In genomic region chr17:16870253-16871245, GRCh38 we compare ENCODE assay signal across 22 cellular contexts.
A peak's percentile ranks its signal among the peaks of the same experiment; 100 is the strongest.
DNase-seq lines count a peak whose midpoint lies in the region; ATAC-seq and TF ChIP-seq lines count a peak whose summit lies in the region.
"Had no signal": no experiment of that assay in that cellular context is flagged by ENCODE, and none has a peak within 500 bp of the region (broad histone marks: within the 10 kb centered on the region; RNA-seq: fewer than 3 reads in every experiment).

No MANE protein-coding gene starts in this region.

- DNase-seq in activated naive CD4-positive, alpha-beta T cell treated with anti-CD3 and anti-CD28 coated beads, Interleukin-2, amount 50 U/mL, for 72 hours (ENCODE audit: low spot score in 2 of 2) = no peak
- no peak for DNase-seq in activated naive CD4-positive, alpha-beta T cell treated with anti-CD3 and anti-CD28 coated beads, Interleukin-2, amount 50 U/mL, for 16 hours
- DNase-seq in ecto neural progenitor cell (ENCODE audit: low spot score) (peak; percentile 47), neuronal stem cell (ENCODE audit: low spot score) (no peak), upper lobe of right lung (peak; percentile 48), GF-D8 (lab: John Stamatoyannopoulos, UW) (no peak)
- DNase-seq in activated naive CD8-positive, alpha-beta T cell treated with anti-CD3 and anti-CD28 coated beads for 36 hours = no peak
- no peak for DNase-seq in stimulated activated naive CD4-positive, alpha-beta T cell (lab: John Stamatoyannopoulos, UW)
- DNase-seq: Calu3, KBM-7, MV-4-11, NCI-H1694 treated with DMSO at 0.1 percent for 48 hours, NCI-H2107, NCI-H2227 treated with DMSO at 0.1 percent for 48 hours, NCI-H510A treated with DMSO at 0.1 percent for 48 hours, RPMI8226 had no signal

- no peak overlapping the region for H4K91ac ChIP-seq in neuronal stem cell (ENCODE audit: low read depth, low read length, poor library complexity)

- H2AK5ac ChIP-seq in neuronal stem cell (ENCODE audit: low read depth, low read length) = peak overlapping the region; percentile 56

- no peak overlapping the region for H3K4me3 ChIP-seq in neuronal stem cell (ENCODE audit: low read length in 2 of 2)
- H3K4me3 ChIP-seq in upper lobe of right lung = no peak overlapping the region
- H3K4me3 ChIP-seq: A549; BLaER1 treated with 17β-estradiol and CSF1 and Interleukin-3, amounts not matched to agents 10 nM and 100 nM; GM12878; GM23338 had no signal

- no peaks in the 10 kb centered on the region for H3K9me3 Mint-ChIP-seq in activated naive CD4-positive, alpha-beta T cell treated with anti-CD3 and anti-CD28 coated beads, Interleukin-2, amount 50 U/mL, for 72 hours
- H3K9me3 Mint-ChIP-seq in activated naive CD8-positive, alpha-beta T cell treated with anti-CD3 and anti-CD28 coated beads for 36 hours = no peaks in the 10 kb centered on the region
- H3K9me3 Mint-ChIP-seq: CD8-positive, alpha-beta T cell; GM23338 had no signal

- no peaks in the 10 kb centered on the region for H3K36me3 Mint-ChIP-seq in activated naive CD4-positive, alpha-beta T cell treated with anti-CD3 and anti-CD28 coated beads, Interleukin-2, amount 50 U/mL, for 72 hours
- H3K36me3 Mint-ChIP-seq in activated naive CD8-positive, alpha-beta T cell treated with anti-CD3 and anti-CD28 coated beads for 36 hours = no peaks in the 10 kb centered on the region
- H3K36me3 Mint-ChIP-seq: CD8-positive, alpha-beta T cell had no signal

- TF ChIP-seq CTCF in upper lobe of right lung (IDR thresholded peaks at IDR 0.05) = no peak

- no peak overlapping the region for H2AFZ ChIP-seq in neuronal stem cell (ENCODE audit: low read length)
- H2AFZ ChIP-seq: GM23338 had no signal

- peak overlapping the region; percentile 63 for H3K14ac ChIP-seq in neuronal stem cell (ENCODE audit: low read length)

- H2BK12ac ChIP-seq in neuronal stem cell (ENCODE audit: low read length) = no peak overlapping the region

- H2BK5ac ChIP-seq in neuronal stem cell (ENCODE audit: low read length) = no peak overlapping the region

- no peak overlapping the region for H2BK15ac ChIP-seq in neuronal stem cell (ENCODE audit: low read length)

- H3K4me3 Mint-ChIP-seq in activated naive CD8-positive, alpha-beta T cell treated with anti-CD3 and anti-CD28 coated beads for 36 hours = no peak overlapping the region
- H3K4me3 Mint-ChIP-seq: CD8-positive, alpha-beta T cell; GM23338 had no signal

- peaks cover 1% of the 10 kb centered on the region for H3K79me1 ChIP-seq in neuronal stem cell (ENCODE audit: low read depth, low read length)

- peak overlapping the region; percentile 23 to 26 for H3K27ac Mint-ChIP-seq in activated naive CD4-positive, alpha-beta T cell treated with anti-CD3 and anti-CD28 coated beads, Interleukin-2, amount 50 U/mL, for 72 hours
- H3K27ac Mint-ChIP-seq in activated naive CD8-positive, alpha-beta T cell treated with anti-CD3 and anti-CD28 coated beads for 36 hours = no peak overlapping the region
- H3K27ac Mint-ChIP-seq: CD8-positive, alpha-beta T cell; GM23338 had no signal

- no CpG with 5 or more reads among the region's 26 CpGs for WGBS in neuronal stem cell (ENCODE audit: extremely low coverage in 2 of 2, insufficient read length in 2 of 2, insufficient replicate concordance in 1 of 2), 2 donors

- H3K18ac ChIP-seq in neuronal stem cell (ENCODE audit: low read length) = peak overlapping the region; percentile 27

- no peaks in the 10 kb centered on the region for H3K36me3 ChIP-seq in neuronal stem cell (replicated peaks in 1 of 2; ENCODE audit: control insufficient read depth in 2 of 2, insufficient read depth in 2 of 2, low read length in 2 of 2)
- no peaks in the 10 kb centered on the region for H3K36me3 ChIP-seq in upper lobe of right lung
- H3K36me3 ChIP-seq: BLaER1 treated with 17β-estradiol and CSF1 and Interleukin-3, amounts not matched to agents 10 nM and 100 nM had no signal

- H3K4me1 Mint-ChIP-seq in activated naive CD8-positive, alpha-beta T cell treated with anti-CD3 and anti-CD28 coated beads for 36 hours = no peaks in the 10 kb centered on the region

- H3K27me3 Mint-ChIP-seq in activated naive CD8-positive, alpha-beta T cell treated with anti-CD3 and anti-CD28 coated beads for 36 hours = no peaks in the 10 kb centered on the region

- H3K4me1 ChIP-seq in neuronal stem cell (ENCODE audit: control insufficient read depth in 2 of 2, insufficient read depth in 1 of 2, low read depth in 1 of 2, low read length in 2 of 2) (no peaks in the 10 kb centered on the region), upper lobe of right lung (peaks cover 7% of the 10 kb centered on the region)

- H3K4me2 ChIP-seq in neuronal stem cell (ENCODE audit: insufficient read depth, low read length, poor library complexity, severe bottlenecking) = no peak overlapping the region
- H3K4me2 ChIP-seq: A549, GM23338 had no signal

- H3K9me3 ChIP-seq in neuronal stem cell (replicated peaks in 1 of 2; ENCODE audit: control insufficient read depth in 2 of 2, insufficient read depth in 1 of 2, low read depth in 1 of 2, low read length in 2 of 2) (no peaks in the 10 kb centered on the region), upper lobe of right lung (no peaks in the 10 kb centered on the region)
- H3K9me3 ChIP-seq: BLaER1 treated with 17β-estradiol and CSF1 and Interleukin-3, amounts not matched to agents 10 nM and 100 nM had no signal

- no peak for ATAC-seq in activated naive CD4-positive, alpha-beta T cell treated with anti-CD3 and anti-CD28 coated beads, Interleukin-2, amount 50 U/mL, for 72 hours
- no peak for ATAC-seq in upper lobe of right lung
- ATAC-seq: A549; CD8-positive, alpha-beta T cell; GM12878; GM23338; HepG2 had no signal

- no peak overlapping the region for H3K27ac ChIP-seq in neuronal stem cell (replicated peaks; ENCODE audit: low read length)
- no peak overlapping the region for H3K27ac ChIP-seq in upper lobe of right lung
- H3K27ac ChIP-seq: BLaER1 treated with 17β-estradiol and CSF1 and Interleukin-3, amounts not matched to agents 10 nM and 100 nM had no signal

- H3K27me3 ChIP-seq in neuronal stem cell (ENCODE audit: control insufficient read depth in 3 of 3, insufficient read depth in 3 of 3, low read depth in 1 of 3, low read length in 3 of 3) (no peaks in the 10 kb centered on the region), upper lobe of right lung (no peaks in the 10 kb centered on the region)
- H3K27me3 ChIP-seq: BLaER1 treated with 17β-estradiol and CSF1 and Interleukin-3, amounts not matched to agents 10 nM and 100 nM had no signal

- H4K8ac ChIP-seq in neuronal stem cell (ENCODE audit: low read depth, low read length) = no peak overlapping the region

- no peak overlapping the region for H3K9ac ChIP-seq in neuronal stem cell (ENCODE audit: low read depth, low read length, poor library complexity)
- H3K9ac ChIP-seq: BLaER1 treated with 17β-estradiol and CSF1 and Interleukin-3, amounts not matched to agents 10 nM and 100 nM had no signal

- H3K23ac ChIP-seq in neuronal stem cell (ENCODE audit: low read depth, low read length, poor library complexity) = no peak overlapping the region

- H3K4ac ChIP-seq in neuronal stem cell (ENCODE audit: low read length) = no peak overlapping the region

- intact Hi-C loops in upper lobe of right lung (cut with DNase I) = no loop called here

- no peak overlapping the region for H2BK120ac ChIP-seq in neuronal stem cell (ENCODE audit: low read depth, low read length)

Comparison
In these comparisons a context has a peak if more than half of its experiments do, and no peak if none do; other contexts are left out.
1. DNase-seq: peak in ecto neural progenitor cell (single experiment) and upper lobe of right lung (single experiment); none in activated naive CD4-positive, alpha-beta T cell treated with anti-CD3 and anti-CD28 coated beads, Interleukin-2, amount 50 U/mL, for 72 hours (0 of 2), activated naive CD4-positive, alpha-beta T cell treated with anti-CD3 and anti-CD28 coated beads, Interleukin-2, amount 50 U/mL, for 16 hours (single experiment), neuronal stem cell (single experiment), activated naive CD8-positive, alpha-beta T cell treated with anti-CD3 and anti-CD28 coated beads for 36 hours (single experiment), stimulated activated naive CD4-positive, alpha-beta T cell (0 of 6) and GF-D8 (single experiment).